Comparison of ENCODE assay signal across 8 cellular contexts in the genomic region with DNA sequence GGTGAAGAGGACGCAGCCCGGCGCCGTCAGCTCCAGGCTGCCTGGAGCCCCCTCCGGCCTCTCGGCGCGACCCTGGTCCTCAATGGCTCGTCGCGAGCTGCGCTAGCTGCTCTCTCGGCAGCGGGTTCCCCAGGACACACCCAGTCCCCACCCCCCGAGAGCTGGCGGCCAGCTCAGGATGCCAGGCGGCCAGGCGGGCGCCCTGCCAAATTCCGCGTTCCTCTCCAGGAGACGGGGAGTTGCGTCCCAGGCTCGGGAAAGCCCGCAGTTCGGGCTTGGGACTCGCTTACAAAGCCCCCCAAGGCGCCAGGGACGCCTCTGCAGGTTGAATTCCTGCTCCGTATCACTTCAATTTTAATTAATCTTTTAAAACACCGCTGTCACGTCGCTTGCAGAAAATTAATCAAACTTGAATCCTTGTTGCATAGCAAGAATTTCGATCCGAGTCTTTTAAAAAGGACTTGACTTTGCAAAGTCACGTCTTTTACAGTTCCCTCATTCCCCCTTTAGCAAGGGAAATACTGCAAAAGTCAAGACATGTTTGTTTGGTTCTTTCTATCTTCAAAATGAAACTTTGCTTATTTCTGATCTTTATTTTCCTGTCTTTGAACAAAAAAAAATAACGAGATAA. TPM values are rescaled to one million over a fixed set of nuclear protein-coding genes. Genes with fewer than 3 reads are reported as not detected.
A peak's percentile ranks its signal among the peaks of the same experiment; 100 is the strongest.
DNase-seq lines count a peak whose midpoint lies in the region; ATAC-seq, FAIRE-seq and TF ChIP-seq lines count a peak whose summit lies in the region.

No MANE protein-coding gene starts in this region.

- DNase-seq in AG09309 (ENCODE audit: low read depth), result no peak
- DNase-seq in GM12892 (ENCODE audit: insufficient read length), result no peak
- peak; percentile 88 for DNase-seq in NCI-H2227 (lab: John Stamatoyannopoulos, UW; ENCODE audit: unreplicated experiment)
- peak; percentile 48 to 50 for DNase-seq in activated T-cell treated with anti-CD3 and anti-CD28 coated beads, Interleukin-2, amount 50 U/mL, for 72 hours
- peak; percentile 88 to 97 for DNase-seq in foreskin fibroblast
- DNase-seq in natural killer cell, result no peak
- DNase-seq in uterus, result peak; percentile 81 to 85

- H3K9me3 ChIP-seq in uterus, result no peaks in the 10 kb centered on the region

- H3K9me3 Mint-ChIP-seq in activated T-cell treated with anti-CD3 and anti-CD28 coated beads, Interleukin-2, amount 50 U/mL, for 72 hours, result no peaks in the 10 kb centered on the region
- H3K9me3 Mint-ChIP-seq in natural killer cell, result no peaks in the 10 kb centered on the region

- H3K4me1 ChIP-seq in uterus, result peaks cover 0 to 8% of the 10 kb centered on the region in 2 donors

- peaks cover 73% of the 10 kb centered on the region for H3K27me3 Mint-ChIP-seq in activated T-cell treated with anti-CD3 and anti-CD28 coated beads, Interleukin-2, amount 50 U/mL, for 72 hours (ENCODE audit: low read depth)
- H3K27me3 Mint-ChIP-seq in natural killer cell (ENCODE audit: low read depth in 2 of 2), result peaks cover 54 to 61% of the 10 kb centered on the region in 2 donors

- H3K4me1 Mint-ChIP-seq in activated T-cell treated with anti-CD3 and anti-CD28 coated beads, Interleukin-2, amount 50 U/mL, for 72 hours (ENCODE audit: low read depth), result peaks cover 25% of the 10 kb centered on the region
- peaks cover 13 to 19% of the 10 kb centered on the region in 2 donors for H3K4me1 Mint-ChIP-seq in natural killer cell

- peak; percentile 13 to 23 for ATAC-seq in activated T-cell treated with anti-CD3 and anti-CD28 coated beads, Interleukin-2, amount 50 U/mL, for 72 hours (replicated peaks in 1 of 2)
- ATAC-seq in natural killer cell (no peak), GM18517 (IDR thresholded peaks at IDR 0.05; ENCODE audit: unreplicated experiment) (no peak)

- intact Hi-C loops in natural killer cell (cut with micrococcal nuclease), result loop anchor here (2.0 to 10.0 kb wide), 5 partner anchors 20 to 508 kb away; a partner anchor contains a TSS
- intact Hi-C loops in uterus (cut with DNase I; ENCODE audit: low total_unique reads), result loop anchor here (10.0 kb wide), 1 partner anchor 828 kb away; a partner anchor contains a TSS

- TF ChIP-seq POLR2A in GM12892 (IDR thresholded peaks at IDR 0.05; ENCODE audit: low read depth, low read length), result no peak
- TF ChIP-seq POLR2A in uterus (IDR thresholded peaks at IDR 0.05), result no peak

- no peak overlapping the region for H3K27ac Mint-ChIP-seq in activated T-cell treated with anti-CD3 and anti-CD28 coated beads, Interleukin-2, amount 50 U/mL, for 72 hours
- H3K27ac Mint-ChIP-seq in natural killer cell, result no peak overlapping the region

- H3K4me3 ChIP-seq in AG09309 (ENCODE audit: control insufficient read depth, low read depth, low read length) (peak overlapping the region; percentile 83), foreskin fibroblast (ENCODE audit: low read depth in 1 of 2, low read length in 2 of 2) (peak overlapping the region; percentile 83 to 90), uterus (peak overlapping the region; percentile 46 to 68)

- H3K36me3 Mint-ChIP-seq in activated T-cell treated with anti-CD3 and anti-CD28 coated beads, Interleukin-2, amount 50 U/mL, for 72 hours (ENCODE audit: insufficient read depth in 2 of 2), result peaks cover 1 to 3% of the 10 kb centered on the region in 2 donors
- H3K36me3 Mint-ChIP-seq in natural killer cell, result no peaks in the 10 kb centered on the region

- TF ChIP-seq CTCF in AG09309 (IDR thresholded peaks at IDR 0.05; ENCODE audit: control insufficient read depth, insufficient read depth, low read depth, low read length, missing control alignments) (no peak), foreskin fibroblast (IDR thresholded peaks at IDR 0.05; ENCODE audit: low read depth, low read length) (no peak), natural killer cell (IDR thresholded peaks at IDR 0.05) (no peak), uterus (IDR thresholded peaks at IDR 0.05) (no peak)

- H3K4me3 Mint-ChIP-seq in activated T-cell treated with anti-CD3 and anti-CD28 coated beads, Interleukin-2, amount 50 U/mL, for 72 hours, result peak overlapping the region; percentile 88 to 97
- H3K4me3 Mint-ChIP-seq in natural killer cell, result peak overlapping the region; percentile 61

- H3K27me3 ChIP-seq in uterus, result no peaks in the 10 kb centered on the region

- FAIRE-seq in GM12892 (lab: Jason Lieb, UNC), result peak; percentile 54

- no peaks in the 10 kb centered on the region for H3K36me3 ChIP-seq in uterus

- H3K27ac ChIP-seq in uterus, result peak overlapping the region; percentile 3 to 72

RNA-seq across cellular contexts. Expression of a gene that starts 28.2 kb away (rescaled TPM):
- 0.17 TPM for polyA plus RNA-seq in GM12892 (2012; ENCODE audit: missing spikeins)
- total RNA-seq in activated T-cell treated with anti-CD3 and anti-CD28 coated beads, Interleukin-2, amount 50 U/mL, for 72 hours, result under 1 TPM; 0.23 to 0.41 TPM
- not detected for total RNA-seq in natural killer cell
- 1 to 10 TPM in 2 of 4 donors, under 1 TPM in 1, not detected in 1; 0.26 to 4.9 (median 1.6) TPM for total RNA-seq in uterus

RNA-seq across cellular contexts. Expression of a gene that starts 36.7 kb away (rescaled TPM):
- 31.1 TPM for polyA plus RNA-seq in GM12892 (2012; ENCODE audit: missing spikeins)
- total RNA-seq in activated T-cell treated with anti-CD3 and anti-CD28 coated beads, Interleukin-2, amount 50 U/mL, for 72 hours, result 10 to 100 TPM; 45.4 to 46.0 TPM
- 10 to 100 TPM; 40.4 to 65.2 (median 60.0) TPM for total RNA-seq in natural killer cell
- total RNA-seq in uterus, result 10 to 100 TPM; 34.1 to 71.2 (median 59.8) TPM

Comparison
In these comparisons a context has a peak if more than half of its experiments do, and no peak if none do; other contexts are left out.
1. DNase-seq: peak in NCI-H2227 (single experiment), activated T-cell treated with anti-CD3 and anti-CD28 coated beads, Interleukin-2, amount 50 U/mL, for 72 hours (2 of 2), foreskin fibroblast (2 of 2) and uterus (2 of 2); none in AG09309 (single experiment), GM12892 (single experiment) and natural killer cell (single experiment).
2. ATAC-seq: peak in activated T-cell treated with anti-CD3 and anti-CD28 coated beads, Interleukin-2, amount 50 U/mL, for 72 hours (2 of 2); none in natural killer cell (0 of 3) and GM18517 (single experiment).
3. Peak in every context shown above with its lines, with median percentiles within 50 percentile points of each other: H3K4me3 ChIP-seq.